ENCODE assay signal across 8 cellular contexts in genomic region chr9:116686693-116687073, GRCh38. TPM values are rescaled to one million over a fixed set of nuclear protein-coding genes. Genes with fewer than 3 reads are reported as not detected.
DNase-seq lines count a peak whose midpoint lies in the region; ATAC-seq and TF ChIP-seq lines count a peak whose summit lies in the region.

No MANE protein-coding gene starts in this region.

- H3K27me3 ChIP-seq in RWPE2 (ENCODE audit: insufficient read depth, poor library complexity, severe bottlenecking), result no peaks in the 10 kb centered on the region
- no peaks in the 10 kb centered on the region for H3K27me3 ChIP-seq in fibroblast of lung (ENCODE audit: control insufficient read depth, insufficient read depth, low read length)
- H3K27me3 ChIP-seq in trophoblast cell (ENCODE audit: insufficient read depth, low read length), result no peaks in the 10 kb centered on the region

- peaks cover 10% of the 10 kb centered on the region for H3K4me1 ChIP-seq in RWPE2 (ENCODE audit: insufficient read depth, poor library complexity, severe bottlenecking)
- peaks cover 7% of the 10 kb centered on the region for H3K4me1 ChIP-seq in fibroblast of lung (ENCODE audit: control insufficient read depth, extremely low read depth, insufficient read depth, low read length)
- H3K4me1 ChIP-seq in trophoblast cell (ENCODE audit: control insufficient read depth in 1 of 2, insufficient read depth in 2 of 2, low read length in 2 of 2), result peaks cover 9 to 13% of the 10 kb centered on the region in 2 experiments

- H3K36me3 ChIP-seq in RWPE2 (ENCODE audit: low read depth) (peaks cover 12% of the 10 kb centered on the region; the same call in 1 of the 2 replicates), fibroblast of lung (ENCODE audit: control insufficient read depth, insufficient read depth, low read length) (no peaks in the 10 kb centered on the region), trophoblast cell (ENCODE audit: control insufficient read depth in 1 of 2, insufficient read depth in 2 of 2, low read length in 2 of 2) (no peaks in the 10 kb centered on the region)

- peak overlapping the region; percentile 58 for H4K91ac ChIP-seq in trophoblast cell (ENCODE audit: low read depth, low read length)

- TF ChIP-seq CTCF in RWPE2 (IDR thresholded peaks at IDR 0.05; ENCODE audit: poor library complexity, severe bottlenecking) (no peak), fibroblast of lung (conservative IDR thresholded peaks at IDR 0.05 in 1 of 2, IDR thresholded peaks at IDR 0.05 in 1 of 2; ENCODE audit: low read depth in 1 of 2, low read length in 2 of 2) (no peak)

- H4K20me1 ChIP-seq in fibroblast of lung (ENCODE audit: control insufficient read depth, extremely low read depth, insufficient read depth, low read length), result no peaks in the 10 kb centered on the region

- H3K27ac ChIP-seq in RWPE2 (ENCODE audit: poor library complexity, severe bottlenecking) (no peak overlapping the region), fibroblast of lung (ENCODE audit: insufficient read depth, low read length) (peak overlapping the region; percentile 24), trophoblast cell (ENCODE audit: low read depth, low read length) (no peak overlapping the region)

- no peak overlapping the region for H3K18ac ChIP-seq in trophoblast cell (ENCODE audit: low read length)

- H3K79me1 ChIP-seq in trophoblast cell (ENCODE audit: low read length), result peaks cover 2% of the 10 kb centered on the region

- H2BK12ac ChIP-seq in trophoblast cell (ENCODE audit: low read length), result peak overlapping the region; percentile 3

- H3K79me2 ChIP-seq in fibroblast of lung (ENCODE audit: control insufficient read depth, insufficient read depth, low read length), result peaks cover 36% of the 10 kb centered on the region
- H3K79me2 ChIP-seq in trophoblast cell (ENCODE audit: control insufficient read depth, insufficient read depth, low read length, poor library complexity), result peaks cover 6% of the 10 kb centered on the region

- peak overlapping the region; percentile 84 for H3K4me2 ChIP-seq in fibroblast of lung (ENCODE audit: extremely low read depth, insufficient read depth, low read length)
- H3K4me2 ChIP-seq in trophoblast cell (ENCODE audit: low read length), result peak overlapping the region; percentile 76

- peak overlapping the region; percentile 21 for H4K12ac ChIP-seq in trophoblast cell (ENCODE audit: low read depth, low read length)

- peak; percentile 47 for ATAC-seq in GM18511 (IDR thresholded peaks at IDR 0.05; ENCODE audit: unreplicated experiment)
- ATAC-seq in HG02623 (IDR thresholded peaks at IDR 0.05; ENCODE audit: unreplicated experiment), result peak; percentile 30
- peak; percentile 11 for ATAC-seq in RWPE2 (ENCODE audit: low read depth)

- H2AFZ ChIP-seq in fibroblast of lung (ENCODE audit: low read length), result peak overlapping the region; percentile 99
- peak overlapping the region; percentile 9 for H2AFZ ChIP-seq in trophoblast cell (ENCODE audit: insufficient read depth, low read length, poor library complexity)

- H4K8ac ChIP-seq in trophoblast cell (ENCODE audit: low read depth, low read length), result peak overlapping the region; percentile 40

- WGBS in trophoblast cell (ENCODE audit: extremely low coverage, insufficient coverage, insufficient read length), result no CpG with 5 or more reads among the region's 7 CpGs

- H3K9ac ChIP-seq in fibroblast of lung (ENCODE audit: insufficient read depth, low read length) (no peak overlapping the region), trophoblast cell (ENCODE audit: low read length) (peak overlapping the region; percentile 64)

- peak overlapping the region; percentile 21 for H2BK120ac ChIP-seq in trophoblast cell (ENCODE audit: insufficient read depth, low read length, poor library complexity)

- H3K4ac ChIP-seq in trophoblast cell (ENCODE audit: low read depth, low read length), result no peak overlapping the region

- H3K23ac ChIP-seq in trophoblast cell (ENCODE audit: low read length), result no peak overlapping the region

- H3K14ac ChIP-seq in trophoblast cell (ENCODE audit: low read length), result no peak overlapping the region

- no peak for DNase-seq in RWPE2 (ENCODE audit: low spot score)
- DNase-seq in fibroblast of lung (ENCODE audit: low read depth in 2 of 2), result no peak
- DNase-seq in trophoblast cell, result no peak
- DNase-seq in activated CD4-positive, CD25-positive, alpha-beta regulatory T cell (lab: John Stamatoyannopoulos, UW), result no peak
- DNase-seq in amniotic stem cell (lab: John Stamatoyannopoulos, UW), result no peak
- no peak for DNase-seq in DMS53 treated with DMSO at 0.1 percent for 48 hours (lab: John Stamatoyannopoulos, UW; ENCODE audit: unreplicated experiment)

- H3K4me3 ChIP-seq in RWPE2 (ENCODE audit: severe bottlenecking), result peak overlapping the region; percentile 56
- H3K4me3 ChIP-seq in fibroblast of lung (replicated peaks in 1 of 4; ENCODE audit: control extremely low read depth in 1 of 4, insufficient read depth in 1 of 4, low read depth in 3 of 4, low read length in 4 of 4), result peak overlapping the region; percentile 49 to 83 (median 68)
- peak overlapping the region; percentile 50 for H3K4me3 ChIP-seq in trophoblast cell (ENCODE audit: low read depth, low read length)

- peak overlapping the region; percentile 18 for H2AK5ac ChIP-seq in trophoblast cell (ENCODE audit: low read length)

- H2BK5ac ChIP-seq in trophoblast cell (ENCODE audit: low read depth, low read length, poor library complexity), result no peak overlapping the region

- H3K9me3 ChIP-seq in RWPE2 (ENCODE audit: severe bottlenecking), result no peaks in the 10 kb centered on the region
- no peaks in the 10 kb centered on the region for H3K9me3 ChIP-seq in fibroblast of lung (ENCODE audit: control insufficient read depth, insufficient read depth, low read depth, low read length)
- H3K9me3 ChIP-seq in trophoblast cell (ENCODE audit: insufficient read depth, low read depth, low read length), result no peaks in the 10 kb centered on the region

RNA-seq across cellular contexts. Expression of gene TRIM32, which starts 0.4 kb away (rescaled TPM):
- total RNA-seq in fibroblast of lung, result 18.5 and 23.8 TPM in 2 replicates
- polyA plus RNA-seq in fibroblast of lung, result 17.8 and 18.9 TPM in 2 replicates
- polyA plus RNA-seq in fibroblast of lung (2012), result 13.9 and 15.6 TPM in 2 replicates
- 43.0 and 70.5 TPM in 2 replicates for polyA minus RNA-seq in fibroblast of lung (ENCODE audit: low replicate concordance)
- 8.7 and 9.4 TPM in 2 replicates for polyA plus RNA-seq in trophoblast cell (2013)
